In the genomic region with DNA sequence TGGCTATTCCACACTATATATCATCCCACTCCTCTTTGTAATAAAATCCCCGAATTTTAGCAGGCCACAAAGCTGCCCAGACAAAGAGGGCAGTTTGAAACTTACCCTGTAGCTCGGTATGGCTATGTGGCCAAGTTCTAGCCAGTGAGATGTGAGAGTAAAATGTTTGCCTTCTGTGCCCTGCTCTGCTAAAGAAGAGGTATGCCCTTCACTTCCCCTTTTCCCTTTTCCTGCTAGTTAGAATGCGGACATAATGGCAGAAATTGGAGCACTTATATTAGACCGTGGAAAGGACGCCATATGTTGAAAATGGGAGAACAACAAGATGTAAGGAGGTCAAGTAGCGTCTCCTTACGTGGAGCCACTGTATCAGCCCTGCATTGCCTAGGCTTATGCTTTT, we compare ENCODE assay signal across 20 cellular contexts.
"Had no signal": no experiment of that assay in that cellular context is flagged by ENCODE, and none has a peak within 500 bp of the region (broad histone marks: within the 10 kb centered on the region; RNA-seq: fewer than 3 reads in every experiment).

No MANE protein-coding gene starts in this region.

- DNase-seq: islet precursor cell; left ventricle myocardium inferior; mesendoderm; naive B cell; natural killer cell; nephron progenitor cell; occipital lobe; psoas muscle; right lobe of liver; stimulated activated CD4-positive, alpha-beta T cell treated with anti-CD3 and anti-CD28 coated beads, Interleukin-12 subunit alpha, Interleukin-12 subunit beta, amount 100 ng/mL, for 4 hours; stimulated activated CD4-positive, alpha-beta T cell treated with anti-CD3 and anti-CD28 coated beads, Interleukin-15, amount 100 ng/mL, for 24 hours; stimulated activated CD4-positive, alpha-beta T cell treated with anti-CD3 and anti-CD28 coated beads, Interleukin-2, amount 100 ng/mL, for 24 hours; stimulated activated CD4-positive, alpha-beta T cell treated with anti-CD3 and anti-CD28 coated beads, Interleukin-4, amount 100 ng/mL, for 1 hour; stimulated activated naive B cell treated with anti-CD40 and anti-IgM and Interleukin-4, amounts not matched to agents 10 μg/mL and 1 μg/mL and 100 μg/mL, for 72 hours; stimulated activated naive CD8-positive, alpha-beta T cell treated with anti-CD3 and anti-CD28 coated beads, Interleukin-15, Interleukin-2, amounts not matched to agents 100 U/mL and 50 U/mL, for 24 hours; stomach; testis; thyroid gland; transverse colon; upper lobe of left lung had no signal

- ATAC-seq: natural killer cell; psoas muscle; right lobe of liver; stimulated activated naive B cell treated with anti-CD40 and anti-IgM and Interleukin-4, amounts not matched to agents 10 μg/mL and 1 μg/mL and 100 μg/mL, for 72 hours; stimulated activated naive CD8-positive, alpha-beta T cell treated with anti-CD3 and anti-CD28 coated beads, Interleukin-15, Interleukin-2, amounts not matched to agents 100 U/mL and 50 U/mL, for 24 hours had no signal
